Comparison of ENCODE assay signal across 1 cellular context in the genomic region with DNA sequence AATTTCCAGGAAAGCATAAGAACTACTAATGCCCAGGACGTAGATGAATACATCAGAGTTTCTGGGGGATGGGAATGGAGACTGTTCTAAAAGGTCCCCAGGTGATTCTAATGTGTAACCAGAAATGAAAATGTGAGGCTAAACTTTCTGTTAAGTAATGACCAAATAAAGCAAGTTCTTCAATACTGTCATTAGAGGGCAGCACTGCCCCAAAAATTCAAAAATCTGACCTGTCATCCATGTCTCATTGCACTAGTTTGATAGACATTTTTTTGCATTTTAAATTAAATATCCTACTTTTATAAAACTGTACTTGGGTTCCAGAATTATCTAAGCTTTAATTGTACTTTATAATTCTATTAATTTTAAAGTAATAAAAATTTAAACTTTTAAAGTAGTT.
TF ChIP-seq lines count a peak whose summit lies in the region.

No MANE protein-coding gene starts in this region.

TF ChIP-seq in GM23338, 12 proteins besides CTCF, POLR2A, EP300 and RAD21 (continued from another document):
- TF ChIP-seq ZNF462 (CRISPR knock-in tag; IDR thresholded peaks at IDR 0.05) (no peak), ZNF331 (CRISPR knock-in tag; IDR thresholded peaks at IDR 0.05; ENCODE audit: low read depth) (no peak), STAT1 (IDR thresholded peaks at IDR 0.05; ENCODE audit: unreplicated experiment) (no peak), REST (IDR thresholded peaks at IDR 0.05; ENCODE audit: unreplicated experiment) (no peak), EZH2phosphoT487 (IDR thresholded peaks at IDR 0.05; ENCODE audit: unreplicated experiment) (no peak), POLR2AphosphoS5 (IDR thresholded peaks at IDR 0.05; ENCODE audit: low read depth) (no peak), NANOG (IDR thresholded peaks at IDR 0.05; ENCODE audit: borderline replicate concordance) (no peak), ZNF114 (CRISPR knock-in tag; IDR thresholded peaks at IDR 0.05) (no peak)
- TF ChIP-seq, protein P1, sequence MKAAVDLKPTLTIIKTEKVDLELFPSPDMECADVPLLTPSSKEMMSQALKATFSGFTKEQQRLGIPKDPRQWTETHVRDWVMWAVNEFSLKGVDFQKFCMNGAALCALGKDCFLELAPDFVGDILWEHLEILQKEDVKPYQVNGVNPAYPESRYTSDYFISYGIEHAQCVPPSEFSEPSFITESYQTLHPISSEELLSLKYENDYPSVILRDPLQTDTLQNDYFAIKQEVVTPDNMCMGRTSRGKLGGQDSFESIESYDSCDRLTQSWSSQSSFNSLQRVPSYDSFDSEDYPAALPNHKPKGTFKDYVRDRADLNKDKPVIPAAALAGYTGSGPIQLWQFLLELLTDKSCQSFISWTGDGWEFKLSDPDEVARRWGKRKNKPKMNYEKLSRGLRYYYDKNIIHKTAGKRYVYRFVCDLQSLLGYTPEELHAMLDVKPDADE (IDR thresholded peaks at IDR 0.05): no peak
